In the genomic region with DNA sequence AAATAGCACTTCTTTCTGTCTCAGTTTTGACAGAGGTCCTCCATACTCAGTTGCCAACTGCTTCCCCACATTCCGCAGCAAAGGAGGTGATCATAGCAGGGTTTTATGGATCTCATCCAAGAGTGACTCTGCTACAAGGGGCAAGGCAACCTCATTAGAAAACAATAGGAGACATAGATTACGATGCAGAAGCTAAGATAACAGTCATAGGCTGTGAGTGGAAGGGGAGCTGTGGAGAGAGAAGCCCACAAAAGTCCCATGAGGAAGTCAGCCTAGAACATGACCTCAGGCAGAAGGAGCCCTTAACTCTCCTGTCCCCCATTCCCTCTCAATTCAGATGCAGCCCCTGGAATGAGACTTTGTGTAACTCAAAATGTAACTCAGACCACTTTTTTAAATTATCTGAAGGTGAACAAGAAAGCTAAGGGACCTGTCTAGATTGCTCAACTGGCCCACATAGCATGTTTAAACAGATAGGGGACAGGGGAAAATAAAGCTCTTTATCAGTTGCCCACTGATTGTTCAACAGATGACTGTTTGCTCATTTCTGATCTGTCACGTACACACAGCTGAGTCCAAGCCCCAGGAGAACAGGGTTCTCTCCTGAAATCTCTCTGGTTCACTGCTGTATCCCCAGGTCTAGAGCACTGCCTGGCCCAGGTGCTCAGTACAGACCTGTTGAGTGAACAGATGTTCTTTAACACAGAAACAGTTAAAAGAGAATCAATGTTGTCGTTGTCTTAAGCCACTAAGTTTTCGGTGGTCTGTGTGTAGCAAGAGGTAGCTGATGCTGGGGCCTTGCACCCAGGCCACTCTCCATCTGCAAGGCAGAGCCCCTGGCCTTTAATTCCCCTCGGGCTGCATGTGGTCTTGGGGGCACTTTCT, we compare ENCODE assay signal across 1 cellular context.
TF ChIP-seq lines count a peak whose summit lies in the region.

No MANE protein-coding gene starts in this region.

TF ChIP-seq in HepG2, 621 proteins besides CTCF, POLR2A, EP300 and RAD21 (continued from another document and continues in another):
- TF ChIP-seq, protein P1, sequence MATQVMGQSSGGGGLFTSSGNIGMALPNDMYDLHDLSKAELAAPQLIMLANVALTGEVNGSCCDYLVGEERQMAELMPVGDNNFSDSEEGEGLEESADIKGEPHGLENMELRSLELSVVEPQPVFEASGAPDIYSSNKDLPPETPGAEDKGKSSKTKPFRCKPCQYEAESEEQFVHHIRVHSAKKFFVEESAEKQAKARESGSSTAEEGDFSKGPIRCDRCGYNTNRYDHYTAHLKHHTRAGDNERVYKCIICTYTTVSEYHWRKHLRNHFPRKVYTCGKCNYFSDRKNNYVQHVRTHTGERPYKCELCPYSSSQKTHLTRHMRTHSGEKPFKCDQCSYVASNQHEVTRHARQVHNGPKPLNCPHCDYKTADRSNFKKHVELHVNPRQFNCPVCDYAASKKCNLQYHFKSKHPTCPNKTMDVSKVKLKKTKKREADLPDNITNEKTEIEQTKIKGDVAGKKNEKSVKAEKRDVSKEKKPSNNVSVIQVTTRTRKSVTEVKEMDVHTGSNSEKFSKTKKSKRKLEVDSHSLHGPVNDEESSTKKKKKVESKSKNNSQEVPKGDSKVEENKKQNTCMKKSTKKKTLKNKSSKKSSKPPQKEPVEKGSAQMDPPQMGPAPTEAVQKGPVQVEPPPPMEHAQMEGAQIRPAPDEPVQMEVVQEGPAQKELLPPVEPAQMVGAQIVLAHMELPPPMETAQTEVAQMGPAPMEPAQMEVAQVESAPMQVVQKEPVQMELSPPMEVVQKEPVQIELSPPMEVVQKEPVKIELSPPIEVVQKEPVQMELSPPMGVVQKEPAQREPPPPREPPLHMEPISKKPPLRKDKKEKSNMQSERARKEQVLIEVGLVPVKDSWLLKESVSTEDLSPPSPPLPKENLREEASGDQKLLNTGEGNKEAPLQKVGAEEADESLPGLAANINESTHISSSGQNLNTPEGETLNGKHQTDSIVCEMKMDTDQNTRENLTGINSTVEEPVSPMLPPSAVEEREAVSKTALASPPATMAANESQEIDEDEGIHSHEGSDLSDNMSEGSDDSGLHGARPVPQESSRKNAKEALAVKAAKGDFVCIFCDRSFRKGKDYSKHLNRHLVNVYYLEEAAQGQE (IDR thresholded peaks at IDR 0.05; ENCODE audit: borderline replicate concordance in 1 of 2, low read depth in 1 of 2, low read length in 2 of 2) = peak in 1 of 2 experiments; percentile 35; a peak in 1 of 4 replicates
- peak; percentile 67; the same call in 1 of the 2 replicates for TF ChIP-seq HHEX (CRISPR knock-in tag; IDR thresholded peaks at IDR 0.05)
- TF ChIP-seq SMAD3 (CRISPR knock-in tag; IDR thresholded peaks at IDR 0.05) = no peak
- peak; percentile 31; the same call in 1 of the 2 replicates for TF ChIP-seq KMT2A (CRISPR knock-in tag; IDR thresholded peaks at IDR 0.05)
- TF ChIP-seq, protein P2, sequence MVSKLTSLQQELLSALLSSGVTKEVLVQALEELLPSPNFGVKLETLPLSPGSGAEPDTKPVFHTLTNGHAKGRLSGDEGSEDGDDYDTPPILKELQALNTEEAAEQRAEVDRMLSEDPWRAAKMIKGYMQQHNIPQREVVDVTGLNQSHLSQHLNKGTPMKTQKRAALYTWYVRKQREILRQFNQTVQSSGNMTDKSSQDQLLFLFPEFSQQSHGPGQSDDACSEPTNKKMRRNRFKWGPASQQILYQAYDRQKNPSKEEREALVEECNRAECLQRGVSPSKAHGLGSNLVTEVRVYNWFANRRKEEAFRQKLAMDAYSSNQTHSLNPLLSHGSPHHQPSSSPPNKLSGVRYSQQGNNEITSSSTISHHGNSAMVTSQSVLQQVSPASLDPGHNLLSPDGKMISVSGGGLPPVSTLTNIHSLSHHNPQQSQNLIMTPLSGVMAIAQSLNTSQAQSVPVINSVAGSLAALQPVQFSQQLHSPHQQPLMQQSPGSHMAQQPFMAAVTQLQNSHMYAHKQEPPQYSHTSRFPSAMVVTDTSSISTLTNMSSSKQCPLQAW (CRISPR knock-in tag; IDR thresholded peaks at IDR 0.05) = peak; percentile 61; the same call in 1 of the 2 replicates
- TF ChIP-seq, protein P3, sequence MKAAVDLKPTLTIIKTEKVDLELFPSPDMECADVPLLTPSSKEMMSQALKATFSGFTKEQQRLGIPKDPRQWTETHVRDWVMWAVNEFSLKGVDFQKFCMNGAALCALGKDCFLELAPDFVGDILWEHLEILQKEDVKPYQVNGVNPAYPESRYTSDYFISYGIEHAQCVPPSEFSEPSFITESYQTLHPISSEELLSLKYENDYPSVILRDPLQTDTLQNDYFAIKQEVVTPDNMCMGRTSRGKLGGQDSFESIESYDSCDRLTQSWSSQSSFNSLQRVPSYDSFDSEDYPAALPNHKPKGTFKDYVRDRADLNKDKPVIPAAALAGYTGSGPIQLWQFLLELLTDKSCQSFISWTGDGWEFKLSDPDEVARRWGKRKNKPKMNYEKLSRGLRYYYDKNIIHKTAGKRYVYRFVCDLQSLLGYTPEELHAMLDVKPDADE (CRISPR knock-in tag; IDR thresholded peaks at IDR 0.05) = no peak
- TF ChIP-seq AKAP8 (CRISPR knock-in tag; IDR thresholded peaks at IDR 0.05) = no peak
- peak; percentile 61; the same call in 1 of the 2 replicates for TF ChIP-seq ZNF746 (CRISPR knock-in tag; IDR thresholded peaks at IDR 0.05)
- TF ChIP-seq, protein P4, sequence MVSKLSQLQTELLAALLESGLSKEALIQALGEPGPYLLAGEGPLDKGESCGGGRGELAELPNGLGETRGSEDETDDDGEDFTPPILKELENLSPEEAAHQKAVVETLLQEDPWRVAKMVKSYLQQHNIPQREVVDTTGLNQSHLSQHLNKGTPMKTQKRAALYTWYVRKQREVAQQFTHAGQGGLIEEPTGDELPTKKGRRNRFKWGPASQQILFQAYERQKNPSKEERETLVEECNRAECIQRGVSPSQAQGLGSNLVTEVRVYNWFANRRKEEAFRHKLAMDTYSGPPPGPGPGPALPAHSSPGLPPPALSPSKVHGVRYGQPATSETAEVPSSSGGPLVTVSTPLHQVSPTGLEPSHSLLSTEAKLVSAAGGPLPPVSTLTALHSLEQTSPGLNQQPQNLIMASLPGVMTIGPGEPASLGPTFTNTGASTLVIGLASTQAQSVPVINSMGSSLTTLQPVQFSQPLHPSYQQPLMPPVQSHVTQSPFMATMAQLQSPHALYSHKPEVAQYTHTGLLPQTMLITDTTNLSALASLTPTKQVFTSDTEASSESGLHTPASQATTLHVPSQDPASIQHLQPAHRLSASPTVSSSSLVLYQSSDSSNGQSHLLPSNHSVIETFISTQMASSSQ (IDR thresholded peaks at IDR 0.05; ENCODE audit: low read depth) = peak; percentile 70
- TF ChIP-seq, protein P4 (CRISPR knock-in tag; IDR thresholded peaks at IDR 0.05; ENCODE audit: borderline replicate concordance) = peak; percentile 85; the same call in 1 of the 2 replicates
- TF ChIP-seq ZNF781 (CRISPR knock-in tag; IDR thresholded peaks at IDR 0.05; ENCODE audit: borderline replicate concordance, not compliant biosample characterization) = peak; percentile 49
- TF ChIP-seq, protein P5, sequence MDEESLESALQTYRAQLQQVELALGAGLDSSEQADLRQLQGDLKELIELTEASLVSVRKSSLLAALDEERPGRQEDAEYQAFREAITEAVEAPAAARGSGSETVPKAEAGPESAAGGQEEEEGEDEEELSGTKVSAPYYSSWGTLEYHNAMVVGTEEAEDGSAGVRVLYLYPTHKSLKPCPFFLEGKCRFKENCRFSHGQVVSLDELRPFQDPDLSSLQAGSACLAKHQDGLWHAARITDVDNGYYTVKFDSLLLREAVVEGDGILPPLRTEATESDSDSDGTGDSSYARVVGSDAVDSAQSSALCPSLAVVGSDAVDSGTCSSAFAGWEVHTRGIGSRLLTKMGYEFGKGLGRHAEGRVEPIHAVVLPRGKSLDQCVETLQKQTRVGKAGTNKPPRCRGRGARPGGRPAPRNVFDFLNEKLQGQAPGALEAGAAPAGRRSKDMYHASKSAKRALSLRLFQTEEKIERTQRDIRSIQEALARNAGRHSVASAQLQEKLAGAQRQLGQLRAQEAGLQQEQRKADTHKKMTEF (CRISPR knock-in tag; IDR thresholded peaks at IDR 0.05) = peak; percentile 76
- TF ChIP-seq, protein P6, sequence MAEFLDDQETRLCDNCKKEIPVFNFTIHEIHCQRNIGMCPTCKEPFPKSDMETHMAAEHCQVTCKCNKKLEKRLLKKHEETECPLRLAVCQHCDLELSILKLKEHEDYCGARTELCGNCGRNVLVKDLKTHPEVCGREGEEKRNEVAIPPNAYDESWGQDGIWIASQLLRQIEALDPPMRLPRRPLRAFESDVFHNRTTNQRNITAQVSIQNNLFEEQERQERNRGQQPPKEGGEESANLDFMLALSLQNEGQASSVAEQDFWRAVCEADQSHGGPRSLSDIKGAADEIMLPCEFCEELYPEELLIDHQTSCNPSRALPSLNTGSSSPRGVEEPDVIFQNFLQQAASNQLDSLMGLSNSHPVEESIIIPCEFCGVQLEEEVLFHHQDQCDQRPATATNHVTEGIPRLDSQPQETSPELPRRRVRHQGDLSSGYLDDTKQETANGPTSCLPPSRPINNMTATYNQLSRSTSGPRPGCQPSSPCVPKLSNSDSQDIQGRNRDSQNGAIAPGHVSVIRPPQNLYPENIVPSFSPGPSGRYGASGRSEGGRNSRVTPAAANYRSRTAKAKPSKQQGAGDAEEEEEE (CRISPR knock-in tag; IDR thresholded peaks at IDR 0.05; ENCODE audit: borderline replicate concordance) = no peak
- no peak for TF ChIP-seq FOXM1 (CRISPR knock-in tag; IDR thresholded peaks at IDR 0.05)
- TF ChIP-seq MIER3 (CRISPR knock-in tag; IDR thresholded peaks at IDR 0.05; ENCODE audit: borderline replicate concordance) = peak; percentile 58; the same call in 1 of the 2 replicates
- TF ChIP-seq ZNF547 (CRISPR knock-in tag; IDR thresholded peaks at IDR 0.05) = no peak
- 0 out of 2 replicates have a peak, but pooled peaks have one; percentile 17 for TF ChIP-seq NFKBIZ (CRISPR knock-in tag; IDR thresholded peaks at IDR 0.05)
- TF ChIP-seq THAP11 (CRISPR knock-in tag; IDR thresholded peaks at IDR 0.05) = peak; percentile 54
- TF ChIP-seq, protein P7, sequence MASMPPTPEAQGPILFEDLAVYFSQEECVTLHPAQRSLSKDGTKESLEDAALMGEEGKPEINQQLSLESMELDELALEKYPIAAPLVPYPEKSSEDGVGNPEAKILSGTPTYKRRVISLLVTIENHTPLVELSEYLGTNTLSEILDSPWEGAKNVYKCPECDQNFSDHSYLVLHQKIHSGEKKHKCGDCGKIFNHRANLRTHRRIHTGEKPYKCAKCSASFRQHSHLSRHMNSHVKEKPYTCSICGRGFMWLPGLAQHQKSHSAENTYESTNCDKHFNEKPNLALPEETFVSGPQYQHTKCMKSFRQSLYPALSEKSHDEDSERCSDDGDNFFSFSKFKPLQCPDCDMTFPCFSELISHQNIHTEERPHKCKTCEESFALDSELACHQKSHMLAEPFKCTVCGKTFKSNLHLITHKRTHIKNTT (CRISPR knock-in tag; IDR thresholded peaks at IDR 0.05) = no peak
- no peak for TF ChIP-seq KLF15 (CRISPR knock-in tag; IDR thresholded peaks at IDR 0.05; ENCODE audit: borderline replicate concordance)
- TF ChIP-seq ZNF788 (CRISPR knock-in tag; IDR thresholded peaks at IDR 0.05; ENCODE audit: borderline replicate concordance) = peak; percentile 51
- TF ChIP-seq, protein P8, sequence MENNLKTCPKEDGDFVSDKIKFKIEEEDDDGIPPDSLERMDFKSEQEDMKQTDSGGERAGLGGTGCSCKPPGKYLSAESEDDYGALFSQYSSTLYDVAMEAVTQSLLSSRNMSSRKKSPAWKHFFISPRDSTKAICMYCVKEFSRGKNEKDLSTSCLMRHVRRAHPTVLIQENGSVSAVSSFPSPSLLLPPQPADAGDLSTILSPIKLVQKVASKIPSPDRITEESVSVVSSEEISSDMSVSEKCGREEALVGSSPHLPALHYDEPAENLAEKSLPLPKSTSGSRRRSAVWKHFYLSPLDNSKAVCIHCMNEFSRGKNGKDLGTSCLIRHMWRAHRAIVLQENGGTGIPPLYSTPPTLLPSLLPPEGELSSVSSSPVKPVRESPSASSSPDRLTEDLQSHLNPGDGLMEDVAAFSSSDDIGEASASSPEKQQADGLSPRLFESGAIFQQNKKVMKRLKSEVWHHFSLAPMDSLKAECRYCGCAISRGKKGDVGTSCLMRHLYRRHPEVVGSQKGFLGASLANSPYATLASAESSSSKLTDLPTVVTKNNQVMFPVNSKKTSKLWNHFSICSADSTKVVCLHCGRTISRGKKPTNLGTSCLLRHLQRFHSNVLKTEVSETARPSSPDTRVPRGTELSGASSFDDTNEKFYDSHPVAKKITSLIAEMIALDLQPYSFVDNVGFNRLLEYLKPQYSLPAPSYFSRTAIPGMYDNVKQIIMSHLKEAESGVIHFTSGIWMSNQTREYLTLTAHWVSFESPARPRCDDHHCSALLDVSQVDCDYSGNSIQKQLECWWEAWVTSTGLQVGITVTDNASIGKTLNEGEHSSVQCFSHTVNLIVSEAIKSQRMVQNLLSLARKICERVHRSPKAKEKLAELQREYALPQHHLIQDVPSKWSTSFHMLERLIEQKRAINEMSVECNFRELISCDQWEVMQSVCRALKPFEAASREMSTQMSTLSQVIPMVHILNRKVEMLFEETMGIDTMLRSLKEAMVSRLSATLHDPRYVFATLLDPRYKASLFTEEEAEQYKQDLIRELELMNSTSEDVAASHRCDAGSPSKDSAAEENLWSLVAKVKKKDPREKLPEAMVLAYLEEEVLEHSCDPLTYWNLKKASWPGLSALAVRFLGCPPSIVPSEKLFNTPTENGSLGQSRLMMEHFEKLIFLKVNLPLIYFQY (CRISPR knock-in tag; IDR thresholded peaks at IDR 0.05; ENCODE audit: borderline replicate concordance) = peak; percentile 72
- TF ChIP-seq NR2C2 (CRISPR knock-in tag; IDR thresholded peaks at IDR 0.05; ENCODE audit: borderline replicate concordance) = peak; percentile 19; the same call in 1 of the 2 replicates
- TF ChIP-seq ATF1 (CRISPR knock-in tag; IDR thresholded peaks at IDR 0.05) = peak; percentile 56
- TF ChIP-seq ZBTB7B (CRISPR knock-in tag; IDR thresholded peaks at IDR 0.05) = peak; percentile 79; the same call in 1 of the 2 replicates
- TF ChIP-seq HNF4G (IDR thresholded peaks at IDR 0.05; ENCODE audit: borderline replicate concordance, low read depth, low read length) = peak; percentile 52; the same call in 1 of the 2 replicates
- peak; percentile 71; the same call in 1 of the 2 replicates for TF ChIP-seq HNF4G (CRISPR knock-in tag; IDR thresholded peaks at IDR 0.05; ENCODE audit: borderline replicate concordance, low read depth)
- no peak for TF ChIP-seq EZH2 (conservative IDR thresholded peaks at IDR 0.05; ENCODE audit: low read depth, low read length)
- TF ChIP-seq ZNF30 (CRISPR knock-in tag; IDR thresholded peaks at IDR 0.05) = no peak
- TF ChIP-seq MTA3 (CRISPR knock-in tag; IDR thresholded peaks at IDR 0.05) = no peak
- TF ChIP-seq ZMYM4 (CRISPR knock-in tag; IDR thresholded peaks at IDR 0.05) = peak; percentile 59
- no peak for TF ChIP-seq ZNF589 (CRISPR knock-in tag; conservative IDR thresholded peaks at IDR 0.05)
- no peak for TF ChIP-seq TOPORS (CRISPR knock-in tag; IDR thresholded peaks at IDR 0.05)
- TF ChIP-seq ZNF773 (CRISPR knock-in tag; IDR thresholded peaks at IDR 0.05; ENCODE audit: borderline replicate concordance) = no peak
- no peak for TF ChIP-seq ZBTB8A (CRISPR knock-in tag; IDR thresholded peaks at IDR 0.05; ENCODE audit: borderline replicate concordance, low read depth)
- TF ChIP-seq ERF (CRISPR knock-in tag; IDR thresholded peaks at IDR 0.05) = peak; percentile 82
- TF ChIP-seq ZNF777 (CRISPR knock-in tag; IDR thresholded peaks at IDR 0.05) = no peak
